In genomic region chr11:761526-762108, GRCh38 we compare ENCODE assay signal across 15 cellular contexts. TPM values are rescaled to one million over a fixed set of nuclear protein-coding genes. Genes with fewer than 3 reads are reported as not detected.
DNase-seq lines count a peak whose midpoint lies in the region; ATAC-seq and TF ChIP-seq lines count a peak whose summit lies in the region.
"Had no signal": no experiment of that assay in that cellular context is flagged by ENCODE, and none has a peak within 500 bp of the region (broad histone marks: within the 10 kb centered on the region; RNA-seq: fewer than 3 reads in every experiment).

No MANE protein-coding gene starts in this region.

- H3K4me1 Mint-ChIP-seq in T-helper 17 cell (peaks cover 2% of the 10 kb centered on the region), glutamatergic neuron (ENCODE audit: low read depth, unreplicated experiment) (peaks cover 12% of the 10 kb centered on the region)
- H3K4me1 Mint-ChIP-seq in effector memory CD8-positive, alpha-beta T cell (ENCODE audit: low read depth in 2 of 2) = peaks cover 0 to 2% of the 10 kb centered on the region in 2 donors

- 0 out of 6 replicates have a peak, but pooled peaks of 1 of the 3 experiments have one; percentile 18 for TF ChIP-seq CTCF in HCT116 (IDR thresholded peaks at IDR 0.05 in 2 of 3, conservative IDR thresholded peaks at IDR 0.05 in 1 of 3; ENCODE audit: borderline replicate concordance in 1 of 3, insufficient read depth in 1 of 3, low read depth in 2 of 3, low read length in 2 of 3)
- no peak for TF ChIP-seq CTCF in glutamatergic neuron (IDR thresholded peaks at IDR 0.05; ENCODE audit: partially characterized antibody, unreplicated experiment)
- no peak for TF ChIP-seq CTCF in OCI-LY7 (conservative IDR thresholded peaks at IDR 0.05; ENCODE audit: low read length)

- peak overlapping the region; percentile 45 for H3K27ac Mint-ChIP-seq in T-helper 17 cell
- peak overlapping the region; percentile 99 for H3K27ac Mint-ChIP-seq in glutamatergic neuron (ENCODE audit: unreplicated experiment)
- H3K27ac Mint-ChIP-seq in effector memory CD8-positive, alpha-beta T cell = no peak overlapping the region

- TF ChIP-seq POLR2A in HCT116 (IDR thresholded peaks at IDR 0.05; ENCODE audit: borderline replicate concordance, extremely low read depth, insufficient read depth, insufficient read length) = no peak

- H4K20me1 ChIP-seq in HCT116 (ENCODE audit: insufficient read depth) (peaks cover 5% of the 10 kb centered on the region; the same call in 1 of the 2 replicates), OCI-LY7 (ENCODE audit: insufficient read depth, low read length) (peaks cover 4% of the 10 kb centered on the region; the same call in 1 of the 2 replicates)

- H3K4me3 ChIP-seq in HCT116 (replicated peaks in 1 of 2; ENCODE audit: low read depth in 1 of 2, low read length in 2 of 2) (no peak overlapping the region), OCI-LY7 (ENCODE audit: low read depth, low read length, poor library complexity, severe bottlenecking) (no peak overlapping the region)
- H3K4me3 ChIP-seq: BLaER1, left lung, mucosa of descending colon, upper lobe of left lung had no signal

- no peaks in the 10 kb centered on the region for H3K9me3 ChIP-seq in HCT116 (ENCODE audit: control insufficient read depth in 1 of 2, insufficient read depth in 1 of 2, low read depth in 1 of 2, low read length in 2 of 2)
- H3K9me3 ChIP-seq in T-helper 17 cell (ENCODE audit: control insufficient read depth, low read length, poor library complexity, severe bottlenecking) = no peaks in the 10 kb centered on the region
- no peaks in the 10 kb centered on the region for H3K9me3 ChIP-seq in OCI-LY7 (ENCODE audit: low read length)
- H3K9me3 ChIP-seq: BLaER1, left lung, mucosa of descending colon, upper lobe of left lung had no signal

- H3K4me2 ChIP-seq in HCT116 (ENCODE audit: low read length) (peak overlapping the region; percentile 94), OCI-LY7 (ENCODE audit: low read length) (no peak overlapping the region)
- H3K4me2 ChIP-seq: BLaER1 had no signal

- H3K27ac ChIP-seq in HCT116 (ENCODE audit: low read depth, low read length) = peak overlapping the region; percentile 93
- H3K27ac ChIP-seq in OCI-LY7 (ENCODE audit: low read depth, low read length, poor library complexity, severe bottlenecking) = no peak overlapping the region
- H3K27ac ChIP-seq: BLaER1 had no signal

- no peak for ATAC-seq in HCT116
- no peak for ATAC-seq in T-helper 17 cell
- no peak for ATAC-seq in effector memory CD8-positive, alpha-beta T cell (replicated peaks)

- CTCF ChIA-PET in HCT116 (lab: Charles Lee) = interaction anchor here (1.1 to 1.9 kb wide), 3 partner anchors 13 to 204 kb away, joined by 3 to 10 read pairs (median 3); partner anchors contain the start of gene TALDO1
- CTCF ChIA-PET in OCI-LY7 (lab: Charles Lee; ENCODE audit: unreplicated experiment) = no interaction called here

- H3K9me3 Mint-ChIP-seq in glutamatergic neuron (ENCODE audit: unreplicated experiment) = peaks cover 22% of the 10 kb centered on the region
- H3K9me3 Mint-ChIP-seq in effector memory CD8-positive, alpha-beta T cell = no peaks in the 10 kb centered on the region

- H3K79me2 ChIP-seq in HCT116 (ENCODE audit: insufficient read depth, low read length) = peaks cover 21% of the 10 kb centered on the region
- H3K79me2 ChIP-seq in OCI-LY7 (ENCODE audit: insufficient read depth, low read depth, low read length) = no peaks in the 10 kb centered on the region

- H3K27me3 ChIP-seq in HCT116 (ENCODE audit: insufficient read depth, low read length) = no peaks in the 10 kb centered on the region
- H3K27me3 ChIP-seq: BLaER1, left lung, upper lobe of left lung had no signal

- DNase-seq in HCT116 (ENCODE audit: low read depth, low spot score) (no peak), T-helper 17 cell (no peak), glutamatergic neuron (no peak), 8988T (no peak), OCI-LY7 (ENCODE audit: low spot score) (no peak)
- DNase-seq in effector memory CD8-positive, alpha-beta T cell = no peak
- DNase-seq: NCI-H187 treated with DMSO at 0.1 percent for 48 hours; NK-92 treated with Interleukin-12 subunit alpha and Interleukin-12 subunit beta, amount 100 ng/mL, for 24 hours; SHP77 treated with DMSO at 0.1 percent for 48 hours; stimulated activated naive CD4-positive, alpha-beta T cell treated with Interleukin-2 at 50 U/mL for 16 hours; upper lobe of left lung had no signal

- no peak overlapping the region for H3K4me3 Mint-ChIP-seq in T-helper 17 cell
- no peak overlapping the region for H3K4me3 Mint-ChIP-seq in glutamatergic neuron (ENCODE audit: unreplicated experiment)
- H3K4me3 Mint-ChIP-seq in effector memory CD8-positive, alpha-beta T cell = no peak overlapping the region

- POLR2A ChIA-PET in HCT116 (lab: Charles Lee) = interaction anchor here (0.7 to 2.5 kb wide), 2 partner anchors 11 to 22 kb away, joined by 3 to 9 read pairs; no protein-coding TSS in a partner anchor
- POLR2A ChIA-PET in OCI-LY7 (lab: Charles Lee) = no interaction called here

- H3K36me3 ChIP-seq in HCT116 (ENCODE audit: control insufficient read depth in 1 of 2, insufficient read depth in 2 of 2, low read length in 2 of 2) (peaks cover 41 to 56% of the 10 kb centered on the region in 2 experiments), OCI-LY7 (ENCODE audit: insufficient read depth, low read length) (peaks cover 98% of the 10 kb centered on the region)

- BruUV-seq in HCT116 (replicated peaks; lab: Mats Ljungman, UMichigan) = no TSS peak
- BruUV-seq in OCI-LY7 (replicated peaks; lab: Mats Ljungman, UMichigan) = no TSS peak

- H3K4me1 ChIP-seq in HCT116 (ENCODE audit: control insufficient read depth in 1 of 2, insufficient read depth in 2 of 2, low read length in 2 of 2) = peaks cover 20 to 44% of the 10 kb centered on the region in 2 experiments
- H3K4me1 ChIP-seq in OCI-LY7 (ENCODE audit: insufficient read depth, low read length, poor library complexity, severe bottlenecking) = no peaks in the 10 kb centered on the region
- H3K4me1 ChIP-seq: BLaER1 had no signal

- no peaks in the 10 kb centered on the region for H3K27me3 Mint-ChIP-seq in T-helper 17 cell
- H3K27me3 Mint-ChIP-seq in glutamatergic neuron (ENCODE audit: unreplicated experiment) = peaks cover 11% of the 10 kb centered on the region
- no peaks in the 10 kb centered on the region for H3K27me3 Mint-ChIP-seq in effector memory CD8-positive, alpha-beta T cell

- RAD21 ChIA-PET in HCT116 (lab: Charles Lee; ENCODE audit: low non-redundant PET in 1 of 2, low total read pairs in 2 of 2, uncharacterized antibody in 2 of 2, unreplicated experiment in 2 of 2) = no interaction called here

- no peaks in the 10 kb centered on the region for H3K36me3 Mint-ChIP-seq in T-helper 17 cell (ENCODE audit: low read depth)
- H3K36me3 Mint-ChIP-seq in glutamatergic neuron (ENCODE audit: unreplicated experiment) = peaks cover 5% of the 10 kb centered on the region
- H3K36me3 Mint-ChIP-seq in effector memory CD8-positive, alpha-beta T cell (ENCODE audit: insufficient read depth) = peaks cover 54% of the 10 kb centered on the region

- no peak for TF ChIP-seq RAD21 in HCT116 (IDR thresholded peaks at IDR 0.05; ENCODE audit: low read depth)

- no peak overlapping the region for H2AFZ ChIP-seq in HCT116 (ENCODE audit: low read depth, low read length, poor library complexity, severe bottlenecking)
- H2AFZ ChIP-seq in OCI-LY7 (ENCODE audit: low read length) = no peak overlapping the region

- H3K9ac ChIP-seq in HCT116 (ENCODE audit: low read length) = peak overlapping the region; percentile 82
- H3K9ac ChIP-seq: BLaER1 had no signal

- H3K9me2 ChIP-seq in HCT116 (ENCODE audit: insufficient read depth) = no peaks in the 10 kb centered on the region
- H3K9me2 ChIP-seq in OCI-LY7 (ENCODE audit: insufficient read depth, low read length) = no peaks in the 10 kb centered on the region

- intact Hi-C loops in HCT116 (cut with micrococcal nuclease) (no loop called here), OCI-LY7 (cut with micrococcal nuclease; ENCODE audit: unreplicated experiment) (no loop called here)

TF ChIP-seq in HCT116, 20 proteins besides CTCF, POLR2A, EP300 and RAD21 (continues in another document):
- no peak for TF ChIP-seq FOSL1 (IDR thresholded peaks at IDR 0.05; ENCODE audit: low read depth)
- no peak for TF ChIP-seq SP1 (IDR thresholded peaks at IDR 0.05; ENCODE audit: low read depth)
- TF ChIP-seq, protein P1, sequence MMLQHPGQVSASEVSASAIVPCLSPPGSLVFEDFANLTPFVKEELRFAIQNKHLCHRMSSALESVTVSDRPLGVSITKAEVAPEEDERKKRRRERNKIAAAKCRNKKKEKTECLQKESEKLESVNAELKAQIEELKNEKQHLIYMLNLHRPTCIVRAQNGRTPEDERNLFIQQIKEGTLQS (IDR thresholded peaks at IDR 0.05) = no peak

RNA-seq across cellular contexts. Expression of gene TALDO1, which starts 14.4 kb away (rescaled TPM):
- total RNA-seq in HCT116 (2021; ENCODE audit: unreplicated experiment) = 242 TPM
- 186 and 202 TPM in 2 replicates for polyA plus RNA-seq in HCT116 (2012)
- 100 to 1,000 TPM in 1 of 2 donors, 10 to 100 TPM in 1; 60.4 to 102 TPM for total RNA-seq in T-helper 17 cell
- total RNA-seq in glutamatergic neuron (ENCODE audit: unreplicated experiment) = 182 TPM
- 209 and 226 TPM in 2 replicates for total RNA-seq in OCI-LY7 (2014; rRNA removed; shearing (Covaris generic))
- 172 and 195 TPM in 2 replicates for total RNA-seq in OCI-LY7 (2022)

RNA-seq across cellular contexts. Expression of gene GATD1, which starts 15.7 kb away (rescaled TPM):
- 88.7 TPM for total RNA-seq in HCT116 (2021; ENCODE audit: unreplicated experiment)
- 31.8 and 45.0 TPM in 2 replicates for polyA plus RNA-seq in HCT116 (2012)
- 10 to 100 TPM; 36.7 to 44.3 TPM for total RNA-seq in T-helper 17 cell
- 67.5 TPM for total RNA-seq in glutamatergic neuron (ENCODE audit: unreplicated experiment)
- 73.3 and 109 TPM in 2 replicates for total RNA-seq in OCI-LY7 (2014; rRNA removed; shearing (Covaris generic))
- total RNA-seq in OCI-LY7 (2022) = 117 and 141 TPM in 2 replicates

RNA-seq across cellular contexts. Expression of gene CEND1, which starts 28.3 kb away (rescaled TPM):
- total RNA-seq in HCT116 (2021; ENCODE audit: unreplicated experiment) (0.27 TPM), T-helper 17 cell (under 1 TPM in 1 of 2 donors, not detected in 1; 0.63 TPM), glutamatergic neuron (ENCODE audit: unreplicated experiment) (58.7 TPM), OCI-LY7 (2022) (25.6 and 32.5 TPM in 2 replicates)
- polyA plus RNA-seq in HCT116 (2012) = 0.08 and 0.10 TPM in 2 replicates
- 17.5 and 17.6 TPM in 2 replicates for total RNA-seq in OCI-LY7 (2014; rRNA removed; shearing (Covaris generic))
- total RNA-seq: esophagus mucosa, upper lobe of left lung had no signal

RNA-seq across cellular contexts. Expression of gene SLC25A22, which starts 36.5 kb away (rescaled TPM):
- total RNA-seq in HCT116 (2021; ENCODE audit: unreplicated experiment) (62.0 TPM), T-helper 17 cell (10 to 100 TPM; 16.4 to 20.3 TPM), glutamatergic neuron (ENCODE audit: unreplicated experiment) (93.9 TPM), OCI-LY7 (2022) (46.2 and 50.9 TPM in 2 replicates)
- polyA plus RNA-seq in HCT116 (2012) = 39.4 and 52.2 TPM in 2 replicates
- 22.7 and 30.8 TPM in 2 replicates for total RNA-seq in OCI-LY7 (2014; rRNA removed; shearing (Covaris generic))

RNA-seq across cellular contexts. Expression of gene PIDD1, which starts 43.4 kb away (rescaled TPM):
- total RNA-seq in HCT116 (2021; ENCODE audit: unreplicated experiment) = 41.5 TPM
- polyA plus RNA-seq in HCT116 (2012) = 28.2 and 28.3 TPM in 2 replicates
- 10 to 100 TPM; 26.8 to 29.7 TPM for total RNA-seq in T-helper 17 cell
- total RNA-seq in glutamatergic neuron (ENCODE audit: unreplicated experiment) = 37.0 TPM
- total RNA-seq in OCI-LY7 (2014; rRNA removed; shearing (Covaris generic)) = 31.2 and 33.6 TPM in 2 replicates
- 47.7 and 49.1 TPM in 2 replicates for total RNA-seq in OCI-LY7 (2022)

Comparison
In these comparisons a context has a peak if more than half of its experiments do, and no peak if none do; other contexts are left out.
1. H3K27ac Mint-ChIP-seq: peak in T-helper 17 cell (single experiment) and glutamatergic neuron (single experiment); none in effector memory CD8-positive, alpha-beta T cell (0 of 2).
2. RNA of gene CEND1, which starts 28.3 kb away (total RNA-seq): 58.7 TPM in glutamatergic neuron (single experiment) and 17.5 to 32.5 TPM in OCI-LY7; 0.63 TPM in T-helper 17 cell and 0.27 TPM in HCT116 (single experiment); every median in the first group is over 10 times any median in the second.